10 cellular contexts compared by ENCODE assay signal in the genomic region with DNA sequence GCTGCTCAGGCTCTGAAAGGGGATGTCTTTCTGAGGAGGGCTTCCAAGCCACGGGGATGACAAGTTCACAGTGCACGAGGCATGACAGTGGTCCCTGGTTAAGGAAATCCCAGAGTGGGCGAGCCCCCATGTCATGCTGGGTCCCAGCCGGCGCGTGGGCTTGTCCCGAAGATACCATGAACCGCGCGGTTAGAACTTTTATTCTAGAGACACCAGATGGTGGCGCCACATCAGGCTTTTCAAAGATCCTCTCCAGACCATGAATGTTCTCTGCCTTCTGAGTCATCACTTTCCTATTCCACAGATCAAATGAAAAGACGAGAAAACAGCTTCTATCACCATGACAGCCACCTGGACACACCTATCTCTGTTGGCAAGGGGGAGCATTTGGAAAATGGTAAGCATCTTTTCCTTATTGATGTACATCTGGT.
DNase-seq lines count a peak whose midpoint lies in the region; TF ChIP-seq lines count a peak whose summit lies in the region.
"Had no signal": no experiment of that assay in that cellular context is flagged by ENCODE, and none has a peak within 500 bp of the region (broad histone marks: within the 10 kb centered on the region; RNA-seq: fewer than 3 reads in every experiment).

No MANE protein-coding gene starts in this region.

- H3K79me2 ChIP-seq in smooth muscle cell (ENCODE audit: low read depth) = no peaks in the 10 kb centered on the region

- H3K27me3 ChIP-seq in cardiac muscle cell = no peaks in the 10 kb centered on the region
- peaks cover 8% of the 10 kb centered on the region for H3K27me3 ChIP-seq in smooth muscle cell (ENCODE audit: low read depth)
- H3K27me3 ChIP-seq: BLaER1 had no signal

- peak; percentile 51 for TF ChIP-seq CTCF in cardiac muscle cell (IDR thresholded peaks at IDR 0.05; ENCODE audit: low read depth, low read length)
- TF ChIP-seq CTCF in smooth muscle cell (IDR thresholded peaks at IDR 0.05; ENCODE audit: borderline replicate concordance, insufficient read depth, poor library complexity, severe bottlenecking) = peak; percentile 58

- H3K9me3 Mint-ChIP-seq in activated T-helper 2 cell treated with anti-CD3 and anti-CD28 coated beads, Interferon-gamma antibody, Interleukin-2, Interleukin-4, amounts not matched to agents 10 μg/mL and 5 μg/mL and 100 μg/mL, durations not matched to agents 14 hours and 24 hours and 36 hours = no peaks in the 10 kb centered on the region
- H3K9me3 Mint-ChIP-seq: activated naive CD4-positive, alpha-beta T cell treated with anti-CD3 and anti-CD28 coated beads, Interleukin-2, amount 50 U/mL, for 24 hours had no signal

- H3K4me1 ChIP-seq in cardiac muscle cell (ENCODE audit: low read depth) (no peaks in the 10 kb centered on the region), smooth muscle cell (ENCODE audit: low read depth) (no peaks in the 10 kb centered on the region)

- H3K4me1 Mint-ChIP-seq in activated T-helper 2 cell treated with anti-CD3 and anti-CD28 coated beads, Interferon-gamma antibody, Interleukin-2, Interleukin-4, amounts not matched to agents 10 μg/mL and 5 μg/mL and 100 μg/mL, durations not matched to agents 14 hours and 24 hours and 36 hours (ENCODE audit: low read depth) = peaks cover 1% of the 10 kb centered on the region

- no peak overlapping the region for H3K9ac ChIP-seq in smooth muscle cell (ENCODE audit: low read depth)
- H3K9ac ChIP-seq: BLaER1 had no signal

- H3K36me3 ChIP-seq in cardiac muscle cell (no peaks in the 10 kb centered on the region), smooth muscle cell (ENCODE audit: low read depth) (no peaks in the 10 kb centered on the region)
- H3K36me3 ChIP-seq: BLaER1 had no signal

- intact Hi-C loops in activated T-helper 2 cell treated with anti-CD3 and anti-CD28 coated beads, Interferon-gamma antibody, Interleukin-2, Interleukin-4, amounts not matched to agents 10 μg/mL and 5 μg/mL and 100 μg/mL, durations not matched to agents 14 hours and 24 hours and 36 hours (cut with micrococcal nuclease) = no loop called here

- H3K36me3 Mint-ChIP-seq in activated T-helper 2 cell treated with anti-CD3 and anti-CD28 coated beads, Interferon-gamma antibody, Interleukin-2, Interleukin-4, amounts not matched to agents 10 μg/mL and 5 μg/mL and 100 μg/mL, durations not matched to agents 14 hours and 24 hours and 36 hours (ENCODE audit: low read depth) = no peaks in the 10 kb centered on the region
- H3K36me3 Mint-ChIP-seq: activated naive CD4-positive, alpha-beta T cell treated with anti-CD3 and anti-CD28 coated beads, Interleukin-2, amount 50 U/mL, for 24 hours had no signal

- H3K27ac ChIP-seq in cardiac muscle cell (no peak overlapping the region), smooth muscle cell (ENCODE audit: low read depth) (no peak overlapping the region)
- H3K27ac ChIP-seq: BLaER1 had no signal

- H3K4me2 ChIP-seq in smooth muscle cell = no peak overlapping the region
- H3K4me2 ChIP-seq: BLaER1 had no signal

- no peaks in the 10 kb centered on the region for H3K9me3 ChIP-seq in cardiac muscle cell (ENCODE audit: low read depth)
- no peaks in the 10 kb centered on the region for H3K9me3 ChIP-seq in smooth muscle cell (replicated peaks; ENCODE audit: low read depth)

- DNase-seq in activated CD4-positive, alpha-beta T cell treated with anti-CD3 and anti-CD28 coated beads for 48 hours = peak; percentile 65
- DNase-seq in activated CD4-positive, alpha-beta T cell treated with anti-CD3 and anti-CD28 coated beads, Interleukin-2, amount 50 U/mL, for 4 hours = no peak
- peak; percentile 15 to 28 for DNase-seq in activated CD4-positive, alpha-beta T cell treated with anti-CD3 and anti-CD28 coated beads, Interleukin-2, amount 50 U/mL, for 48 hours
- peak; percentile 20 to 61 for DNase-seq in cardiac muscle cell (ENCODE audit: low read depth in 1 of 2, low spot score in 1 of 2)
- DNase-seq in smooth muscle cell (lab: John Stamatoyannopoulos, UW; ENCODE audit: unreplicated experiment) = no peak
- DNase-seq in UCSD-AML1 (lab: John Stamatoyannopoulos, UW; ENCODE audit: unreplicated experiment) = no peak
- no peak for DNase-seq in NOMO-1 treated with dmso at 0.1 percent for 144 hours (lab: John Stamatoyannopoulos, UW; ENCODE audit: unreplicated experiment)
- DNase-seq in activated T-helper 2 cell treated with anti-CD3 and anti-CD28 coated beads, Interferon-gamma antibody, Interleukin-2, Interleukin-4, amounts not matched to agents 10 μg/mL and 5 μg/mL and 100 μg/mL, durations not matched to agents 14 hours and 24 hours and 36 hours (ENCODE audit: low spot score) = no peak

- no peak overlapping the region for H3K27ac Mint-ChIP-seq in activated T-helper 2 cell treated with anti-CD3 and anti-CD28 coated beads, Interferon-gamma antibody, Interleukin-2, Interleukin-4, amounts not matched to agents 10 μg/mL and 5 μg/mL and 100 μg/mL, durations not matched to agents 14 hours and 24 hours and 36 hours
- H3K27ac Mint-ChIP-seq: activated naive CD4-positive, alpha-beta T cell treated with anti-CD3 and anti-CD28 coated beads, Interleukin-2, amount 50 U/mL, for 24 hours had no signal

- 19% methylated on average over 12 of the region's 12 CpGs for WGBS in smooth muscle cell (ENCODE audit: low lambda C conversion rate)

- H3F3A ChIP-seq in smooth muscle cell (ENCODE audit: low read depth) = no peaks in the 10 kb centered on the region

- H2AFZ ChIP-seq in smooth muscle cell (ENCODE audit: low read depth) = no peak overlapping the region

- H3K4me3 Mint-ChIP-seq in activated T-helper 2 cell treated with anti-CD3 and anti-CD28 coated beads, Interferon-gamma antibody, Interleukin-2, Interleukin-4, amounts not matched to agents 10 μg/mL and 5 μg/mL and 100 μg/mL, durations not matched to agents 14 hours and 24 hours and 36 hours (ENCODE audit: low read depth) = no peak overlapping the region
- H3K4me3 Mint-ChIP-seq: activated naive CD4-positive, alpha-beta T cell treated with anti-CD3 and anti-CD28 coated beads, Interleukin-2, amount 50 U/mL, for 24 hours had no signal

- H3K4me3 ChIP-seq in cardiac muscle cell (no peak overlapping the region), smooth muscle cell (no peak overlapping the region)
- H3K4me3 ChIP-seq: BLaER1 had no signal

- no peaks in the 10 kb centered on the region for H4K20me1 ChIP-seq in smooth muscle cell (ENCODE audit: low read depth)
- H4K20me1 ChIP-seq: BLaER1 had no signal

- H3K27me3 Mint-ChIP-seq in activated T-helper 2 cell treated with anti-CD3 and anti-CD28 coated beads, Interferon-gamma antibody, Interleukin-2, Interleukin-4, amounts not matched to agents 10 μg/mL and 5 μg/mL and 100 μg/mL, durations not matched to agents 14 hours and 24 hours and 36 hours (ENCODE audit: low read depth) = peaks cover 5% of the 10 kb centered on the region
- H3K27me3 Mint-ChIP-seq: activated naive CD4-positive, alpha-beta T cell treated with anti-CD3 and anti-CD28 coated beads, Interleukin-2, amount 50 U/mL, for 24 hours had no signal

Comparison
In these comparisons a context has a peak if more than half of its experiments do, and no peak if none do; other contexts are left out.
1. DNase-seq: peak in activated CD4-positive, alpha-beta T cell treated with anti-CD3 and anti-CD28 coated beads for 48 hours (single experiment), activated CD4-positive, alpha-beta T cell treated with anti-CD3 and anti-CD28 coated beads, Interleukin-2, amount 50 U/mL, for 48 hours (2 of 2) and cardiac muscle cell (2 of 2); none in activated CD4-positive, alpha-beta T cell treated with anti-CD3 and anti-CD28 coated beads, Interleukin-2, amount 50 U/mL, for 4 hours (0 of 2), smooth muscle cell (single experiment), UCSD-AML1 (single experiment), NOMO-1 treated with dmso at 0.1 percent for 144 hours (single experiment) and activated T-helper 2 cell treated with anti-CD3 and anti-CD28 coated beads, Interferon-gamma antibody, Interleukin-2, Interleukin-4, amounts not matched to agents 10 μg/mL and 5 μg/mL and 100 μg/mL, durations not matched to agents 14 hours and 24 hours and 36 hours (single experiment).